8 cellular contexts compared by ENCODE assay signal in genomic region chr13:20772401-20773131, GRCh38. TPM values are rescaled to one million over a fixed set of nuclear protein-coding genes. Genes with fewer than 3 reads are reported as not detected.
A peak's percentile ranks its signal among the peaks of the same experiment; 100 is the strongest.
DNase-seq lines count a peak whose midpoint lies in the region; ATAC-seq, FAIRE-seq and TF ChIP-seq lines count a peak whose summit lies in the region.

No MANE protein-coding gene starts in this region.

- H3K36me3 Mint-ChIP-seq in effector memory CD8-positive, alpha-beta T cell (ENCODE audit: insufficient read depth), result peaks cover 19% of the 10 kb centered on the region

- H3K36me3 ChIP-seq in OCI-LY3 (replicated peaks; ENCODE audit: low read depth, low read length) (peaks cover 57% of the 10 kb centered on the region), pancreas (no peaks in the 10 kb centered on the region)

- H4K20me1 ChIP-seq in OCI-LY3 (ENCODE audit: insufficient read depth, low read length), result no peaks in the 10 kb centered on the region

- H3K9ac ChIP-seq in OCI-LY3 (ENCODE audit: low read length), result peak overlapping the region; percentile 88

- H2AFZ ChIP-seq in OCI-LY3 (ENCODE audit: low read depth, low read length), result 0 out of 2 replicates have a peak overlapping the region, but pooled peaks have one; percentile 88

- no peaks in the 10 kb centered on the region for H3K27me3 Mint-ChIP-seq in effector memory CD8-positive, alpha-beta T cell

- H3K9me3 ChIP-seq in OCI-LY3 (ENCODE audit: insufficient read depth, low read length) (peaks cover 22% of the 10 kb centered on the region), pancreas (no peaks in the 10 kb centered on the region)

- peak overlapping the region; percentile 91 to 98 for H3K27ac Mint-ChIP-seq in effector memory CD8-positive, alpha-beta T cell

- no peak for FAIRE-seq in pancreas (lab: Jason Lieb, UNC)

- TF ChIP-seq CTCF in OCI-LY3 (IDR thresholded peaks at IDR 0.05; ENCODE audit: low read depth, low read length), result no peak
- TF ChIP-seq CTCF in pancreas (IDR thresholded peaks at IDR 0.05), result no peak

- peaks cover 10 to 17% of the 10 kb centered on the region in 2 donors for H3K4me1 Mint-ChIP-seq in effector memory CD8-positive, alpha-beta T cell (ENCODE audit: low read depth in 2 of 2)

- H3K4me3 Mint-ChIP-seq in effector memory CD8-positive, alpha-beta T cell, result peak overlapping the region; percentile 77 to 90

- in situ Hi-C loops in G401 (cut with HindIII; ENCODE audit: low sequenced_read_pairs), result no loop called here

- peak overlapping the region; percentile 91 for H3K4me2 ChIP-seq in OCI-LY3 (ENCODE audit: low read length)

- peaks cover 16% of the 10 kb centered on the region for H3K79me2 ChIP-seq in OCI-LY3 (ENCODE audit: low read length)

- no peaks in the 10 kb centered on the region for H3K27me3 ChIP-seq in OCI-LY3 (ENCODE audit: low read depth, low read length)
- H3K27me3 ChIP-seq in pancreas, result no peaks in the 10 kb centered on the region

- H3K27ac ChIP-seq in OCI-LY3 (ENCODE audit: low read length) (peak overlapping the region; percentile 73), pancreas (peak overlapping the region; percentile 75 to 86 (median 82))

- WGBS in pancreas, 2 donors, result 86 to 88% methylated on average over 10 of the region's 10 CpGs

- peak overlapping the region; percentile 86 for H3K4me3 ChIP-seq in OCI-LY3 (ENCODE audit: low read length)
- peak overlapping the region; percentile 45 to 62 (median 52) for H3K4me3 ChIP-seq in pancreas

- DNase-seq in G401 (ENCODE audit: low spot score) (peak; percentile 1), pancreas (no peak), DMS79 (lab: John Stamatoyannopoulos, UW) (no peak)
- DNase-seq in effector memory CD8-positive, alpha-beta T cell, result no peak
- no peak for DNase-seq in stimulated activated CD4-positive, alpha-beta T cell treated with anti-CD3 and anti-CD28 coated beads, Interleukin-12 subunit alpha, Interleukin-12 subunit beta, amount 100 ng/mL, for 4 hours

- intact Hi-C loops in pancreas (cut with DNase I), result no loop called here

- ATAC-seq in effector memory CD8-positive, alpha-beta T cell (replicated peaks), result no peak
- ATAC-seq in pancreas (no peak), HG03039 (IDR thresholded peaks at IDR 0.05; ENCODE audit: unreplicated experiment) (no peak), HG02970 (IDR thresholded peaks at IDR 0.05; ENCODE audit: low FRiP score, unreplicated experiment) (no peak)

- H3K9me3 Mint-ChIP-seq in effector memory CD8-positive, alpha-beta T cell, result peaks cover 0 to 6% of the 10 kb centered on the region in 2 donors

- H3K4me1 ChIP-seq in OCI-LY3 (ENCODE audit: low read length) (peaks cover 9% of the 10 kb centered on the region), pancreas (peaks cover 4 to 6% (median 4%) of the 10 kb centered on the region in 3 donors)

RNA-seq across cellular contexts. Expression of gene EEF1AKMT1, which starts 1.2 kb away (rescaled TPM):
- 14.4 and 17.4 TPM in 2 replicates for total RNA-seq in G401 (2014; rRNA removed; shearing (Covaris generic))
- total RNA-seq in pancreas, result 1 to 10 TPM; 2.6 to 4.6 (median 3.5) TPM
- 1 to 10 TPM; 3.8 to 6.4 TPM for polyA plus RNA-seq in pancreas
